Comparison of ENCODE assay signal across 23 cellular contexts in the genomic region with DNA sequence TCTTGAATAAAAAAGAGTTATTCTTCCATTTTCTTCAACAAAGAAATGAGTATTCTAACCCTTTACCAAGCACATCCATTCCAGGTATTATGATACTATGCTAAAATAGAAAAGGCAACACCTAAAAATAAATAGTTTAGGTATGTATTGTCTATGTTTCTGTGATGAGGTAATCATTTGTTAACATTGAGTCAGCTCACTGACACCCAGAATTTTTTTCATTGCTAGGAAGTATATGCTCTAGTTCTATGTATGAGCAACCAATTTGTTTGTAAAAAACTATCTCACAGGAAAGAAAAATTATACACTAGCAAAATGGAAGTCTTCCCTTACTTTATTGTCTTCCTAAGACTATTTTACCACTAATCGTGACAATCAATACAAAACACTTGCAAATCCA.
DNase-seq lines count a peak whose midpoint lies in the region; ATAC-seq, FAIRE-seq and TF ChIP-seq lines count a peak whose summit lies in the region.
"Had no signal": no experiment of that assay in that cellular context is flagged by ENCODE, and none has a peak within 500 bp of the region (broad histone marks: within the 10 kb centered on the region; RNA-seq: fewer than 3 reads in every experiment).

No MANE protein-coding gene starts in this region.

- 33% methylated on average over 1 of the region's 1 CpG for WGBS in HepG2 (ENCODE audit: low lambda C conversion rate)
- 44% methylated on average over 1 of the region's 1 CpG for WGBS in right lobe of liver (ENCODE audit: insufficient coverage, low coverage, low lambda C conversion rate, missing lambda C conversion rate)
- WGBS in heart left ventricle, 4 donors, result 81 to 93% (median 89%) methylated on average over 1 of the region's 1 CpG

- H3K79me2 ChIP-seq in HepG2 (ENCODE audit: insufficient read depth, low read length), result no peaks in the 10 kb centered on the region

- POLR2A ChIA-PET in HepG2 (lab: Yijun Ruan, JAX), result no interaction called here
- POLR2A ChIA-PET in RWPE1 (lab: Yijun Ruan, JAX; ENCODE audit: low non-redundant PET), result no interaction called here

- no peaks in the 10 kb centered on the region for H3K27me3 ChIP-seq in HepG2 (ENCODE audit: control insufficient read depth in 1 of 2, insufficient read depth in 2 of 2, low read length in 2 of 2)
- H3K27me3 ChIP-seq in right lobe of liver, result no peaks in the 10 kb centered on the region
- no peaks in the 10 kb centered on the region for H3K27me3 ChIP-seq in heart left ventricle

- no peak for TF ChIP-seq POLR2A in HepG2 (IDR thresholded peaks at IDR 0.05; ENCODE audit: insufficient read depth in 1 of 2, low read depth in 2 of 2, low read length in 2 of 2)
- TF ChIP-seq POLR2A in right lobe of liver (IDR thresholded peaks at IDR 0.05), result no peak
- TF ChIP-seq POLR2A in heart left ventricle (IDR thresholded peaks at IDR 0.05), result no peak

- no peak overlapping the region for H3K4me2 ChIP-seq in HepG2 (ENCODE audit: low read depth, low read length)
- H3K4me2 ChIP-seq: A549 had no signal

- no peak overlapping the region for H3K9ac ChIP-seq in HepG2 (ENCODE audit: insufficient read depth, low read depth, low read length)

- no peaks in the 10 kb centered on the region for H4K20me1 ChIP-seq in HepG2 (ENCODE audit: insufficient read depth, low read length)

- H3K4me3 ChIP-seq in HepG2 (replicated peaks in 1 of 3; ENCODE audit: insufficient read depth in 1 of 3, low read depth in 2 of 3, low read length in 3 of 3), result no peak overlapping the region
- no peak overlapping the region for H3K4me3 ChIP-seq in right lobe of liver
- no peak overlapping the region for H3K4me3 ChIP-seq in heart left ventricle
- H3K4me3 ChIP-seq: A549 had no signal

- H3K27ac ChIP-seq in HepG2 (ENCODE audit: extremely low read length, insufficient read depth, low read length) (no peak overlapping the region), right lobe of liver (no peak overlapping the region), RWPE1 (no peak overlapping the region), epithelial cell of prostate (peak overlapping the region; percentile 13), heart left ventricle (no peak overlapping the region)
- H3K27ac ChIP-seq: 22Rv1, A549, C4-2B had no signal

- DNase-seq in HepG2 (ENCODE audit: low spot score), result no peak
- DNase-seq in right lobe of liver, result no peak
- peak; percentile 21 for DNase-seq in RWPE1 (ENCODE audit: low spot score)
- DNase-seq in epithelial cell of prostate (ENCODE audit: low read depth, low spot score), result no peak
- no peak for DNase-seq in heart left ventricle
- no peak for DNase-seq in activated CD4-positive, CD25-positive, alpha-beta regulatory T cell treated with anti-CD3 and anti-CD28 coated beads, Interleukin-2, amount 50 U/mL, for 72 hours
- DNase-seq: AML-193; CD4-positive, alpha-beta T cell; DMS153; DND-41; EL; GOT3; H7; HFFc6; KG1 had no signal

- CTCF ChIA-PET in HepG2 (lab: Yijun Ruan, JAX; ENCODE audit: low intra/inter-chr PET ratio, low total read pairs), result no interaction called here
- CTCF ChIA-PET in RWPE1 (lab: Yijun Ruan, JAX), result no interaction called here

- H3K4me1 ChIP-seq in HepG2 (ENCODE audit: insufficient read depth, low read length) (no peaks in the 10 kb centered on the region), right lobe of liver (no peaks in the 10 kb centered on the region), heart left ventricle (no peaks in the 10 kb centered on the region)
- H3K4me1 ChIP-seq: A549 had no signal

- peaks cover 6% of the 10 kb centered on the region; the same call in 1 of the 2 replicates for H3K9me3 ChIP-seq in HepG2 (ENCODE audit: low read length)
- H3K9me3 ChIP-seq in right lobe of liver, result no peaks in the 10 kb centered on the region
- peaks cover 0 to 25% (median 4%) of the 10 kb centered on the region in 12 donors for H3K9me3 ChIP-seq in heart left ventricle
- H3K9me3 ChIP-seq: A549 had no signal

- TF ChIP-seq RAD21 in HepG2 (CRISPR knock-in tag; IDR thresholded peaks at IDR 0.05), result no peak

- in situ Hi-C loops in HepG2 (cut with HindIII; ENCODE audit: extremely low pct_ligation_motif_present, low pct_unique_long_range_greater_than_20kb), result no loop called here

- no TSS peak for BruUV-seq in HepG2 (replicated peaks; lab: Mats Ljungman, UMichigan)

- H2AFZ ChIP-seq in HepG2 (ENCODE audit: low read length), result no peak overlapping the region

- intact Hi-C loops in HepG2 (cut with micrococcal nuclease; ENCODE audit: unreplicated experiment) (no loop called here), right lobe of liver (cut with DNase I) (no loop called here), heart left ventricle (cut with DNase I) (no loop called here)

- no peak for ATAC-seq in HepG2
- ATAC-seq in right lobe of liver, result no peak
- no peak for ATAC-seq in heart left ventricle
- no peak for ATAC-seq in HG03095 (IDR thresholded peaks at IDR 0.05; ENCODE audit: unreplicated experiment)
- ATAC-seq: A549, HCT116 had no signal

- no peaks in the 10 kb centered on the region for H3K36me3 ChIP-seq in HepG2 (replicated peaks in 1 of 2; ENCODE audit: control insufficient read depth in 1 of 2, insufficient read depth in 2 of 2, low read length in 2 of 2)
- no peaks in the 10 kb centered on the region for H3K36me3 ChIP-seq in right lobe of liver
- no peaks in the 10 kb centered on the region for H3K36me3 ChIP-seq in heart left ventricle

- TF ChIP-seq CTCF in HepG2 (CRISPR knock-in tag; IDR thresholded peaks at IDR 0.05) (no peak), right lobe of liver (IDR thresholded peaks at IDR 0.05) (no peak), RWPE1 (conservative IDR thresholded peaks at IDR 0.05; ENCODE audit: low read depth) (no peak), heart left ventricle (IDR thresholded peaks at IDR 0.05) (no peak)

- no peak for TF ChIP-seq EP300 in HepG2 (IDR thresholded peaks at IDR 0.05; ENCODE audit: low read depth in 2 of 2, low read length in 2 of 2)
- TF ChIP-seq EP300 in HepG2 (CRISPR knock-in tag; IDR thresholded peaks at IDR 0.05; ENCODE audit: borderline replicate concordance), result no peak

- FAIRE-seq in HepG2 (lab: Jason Lieb, UNC), result no peak
- FAIRE-seq: A549, G401.6, GM12892, GM18507 had no signal

TF ChIP-seq in HepG2, 621 proteins besides CTCF, POLR2A, EP300 and RAD21:
- TF ChIP-seq, protein P1, sequence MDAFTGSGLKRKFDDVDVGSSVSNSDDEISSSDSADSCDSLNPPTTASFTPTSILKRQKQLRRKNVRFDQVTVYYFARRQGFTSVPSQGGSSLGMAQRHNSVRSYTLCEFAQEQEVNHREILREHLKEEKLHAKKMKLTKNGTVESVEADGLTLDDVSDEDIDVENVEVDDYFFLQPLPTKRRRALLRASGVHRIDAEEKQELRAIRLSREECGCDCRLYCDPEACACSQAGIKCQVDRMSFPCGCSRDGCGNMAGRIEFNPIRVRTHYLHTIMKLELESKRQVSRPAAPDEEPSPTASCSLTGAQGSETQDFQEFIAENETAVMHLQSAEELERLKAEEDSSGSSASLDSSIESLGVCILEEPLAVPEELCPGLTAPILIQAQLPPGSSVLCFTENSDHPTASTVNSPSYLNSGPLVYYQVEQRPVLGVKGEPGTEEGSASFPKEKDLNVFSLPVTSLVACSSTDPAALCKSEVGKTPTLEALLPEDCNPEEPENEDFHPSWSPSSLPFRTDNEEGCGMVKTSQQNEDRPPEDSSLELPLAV (CRISPR knock-in tag; conservative IDR thresholded peaks at IDR 0.05; ENCODE audit: low read depth), result no peak
- TF ChIP-seq SMAD9 (CRISPR knock-in tag; IDR thresholded peaks at IDR 0.05) (no peak), PHF5A (CRISPR knock-in tag; IDR thresholded peaks at IDR 0.05; ENCODE audit: low read depth, unreplicated experiment) (no peak), ATF7 (IDR thresholded peaks at IDR 0.05) (0 out of 2 replicates have a peak, but pooled peaks have one; percentile 29), ATF7 (CRISPR knock-in tag; IDR thresholded peaks at IDR 0.05) (no peak)
- TF ChIP-seq, protein P2, sequence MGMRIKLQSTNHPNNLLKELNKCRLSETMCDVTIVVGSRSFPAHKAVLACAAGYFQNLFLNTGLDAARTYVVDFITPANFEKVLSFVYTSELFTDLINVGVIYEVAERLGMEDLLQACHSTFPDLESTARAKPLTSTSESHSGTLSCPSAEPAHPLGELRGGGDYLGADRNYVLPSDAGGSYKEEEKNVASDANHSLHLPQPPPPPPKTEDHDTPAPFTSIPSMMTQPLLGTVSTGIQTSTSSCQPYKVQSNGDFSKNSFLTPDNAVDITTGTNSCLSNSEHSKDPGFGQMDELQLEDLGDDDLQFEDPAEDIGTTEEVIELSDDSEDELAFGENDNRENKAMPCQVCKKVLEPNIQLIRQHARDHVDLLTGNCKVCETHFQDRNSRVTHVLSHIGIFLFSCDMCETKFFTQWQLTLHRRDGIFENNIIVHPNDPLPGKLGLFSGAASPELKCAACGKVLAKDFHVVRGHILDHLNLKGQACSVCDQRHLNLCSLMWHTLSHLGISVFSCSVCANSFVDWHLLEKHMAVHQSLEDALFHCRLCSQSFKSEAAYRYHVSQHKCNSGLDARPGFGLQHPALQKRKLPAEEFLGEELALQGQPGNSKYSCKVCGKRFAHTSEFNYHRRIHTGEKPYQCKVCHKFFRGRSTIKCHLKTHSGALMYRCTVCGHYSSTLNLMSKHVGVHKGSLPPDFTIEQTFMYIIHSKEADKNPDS (CRISPR knock-in tag; IDR thresholded peaks at IDR 0.05), result no peak
